Comparison of ENCODE assay signal across 1 cellular context in genomic region chr15:79032656-79033055, GRCh38.
TF ChIP-seq lines count a peak whose summit lies in the region.

No MANE protein-coding gene starts in this region.

TF ChIP-seq in HepG2, 621 proteins besides CTCF, POLR2A, EP300 and RAD21 (continued from another document):
- TF ChIP-seq JUNB (CRISPR knock-in tag; IDR thresholded peaks at IDR 0.05; ENCODE audit: borderline replicate concordance) = no peak
- no peak for TF ChIP-seq FUBP1 (CRISPR knock-in tag; IDR thresholded peaks at IDR 0.05; ENCODE audit: borderline replicate concordance)
- TF ChIP-seq HMG20A (CRISPR knock-in tag; IDR thresholded peaks at IDR 0.05; ENCODE audit: borderline replicate concordance) = no peak
- no peak for TF ChIP-seq HCFC1 (IDR thresholded peaks at IDR 0.05; ENCODE audit: low read depth, low read length)
